12 cellular contexts compared by ENCODE assay signal in genomic region chr7:150875791-150876190, GRCh38. TPM values are rescaled to one million over a fixed set of nuclear protein-coding genes. Genes with fewer than 3 reads are reported as not detected.
DNase-seq lines count a peak whose midpoint lies in the region; ATAC-seq, FAIRE-seq and TF ChIP-seq lines count a peak whose summit lies in the region.
"Had no signal": no experiment of that assay in that cellular context is flagged by ENCODE, and none has a peak within 500 bp of the region (broad histone marks: within the 10 kb centered on the region; RNA-seq: fewer than 3 reads in every experiment).

No MANE protein-coding gene starts in this region.

- WGBS in hepatocyte (ENCODE audit: low lambda C conversion rate, missing lambda C conversion rate): 85% methylated on average over 4 of the region's 4 CpGs

- TF ChIP-seq POLR2A in GM12892 (IDR thresholded peaks at IDR 0.05; ENCODE audit: low read depth, low read length): no peak

- H3K4me2 ChIP-seq in hepatocyte: no peak overlapping the region

- H3K27me3 ChIP-seq in foreskin keratinocyte: no peaks in the 10 kb centered on the region
- no peaks in the 10 kb centered on the region for H3K27me3 ChIP-seq in hepatocyte
- H3K27me3 ChIP-seq: ascending aorta had no signal

- H3K36me3 ChIP-seq in hepatocyte (replicated peaks; ENCODE audit: insufficient read depth, low read depth): no peaks in the 10 kb centered on the region
- H3K36me3 ChIP-seq: ascending aorta had no signal

- no peak overlapping the region for H2AFZ ChIP-seq in hepatocyte

- no peaks in the 10 kb centered on the region for H3K9me2 ChIP-seq in hepatocyte (replicated peaks; ENCODE audit: insufficient read depth)

- TF ChIP-seq CTCF in foreskin keratinocyte (conservative IDR thresholded peaks at IDR 0.05) (peak; percentile 32), hepatocyte (IDR thresholded peaks at IDR 0.05; ENCODE audit: poor library complexity) (no peak)

- H4K20me1 ChIP-seq in hepatocyte (ENCODE audit: insufficient read depth, poor library complexity, severe bottlenecking): no peaks in the 10 kb centered on the region

- peak; percentile 24 for FAIRE-seq in GM12892 (lab: Jason Lieb, UNC)

- peak; percentile 63 for DNase-seq in DMS53 (lab: John Stamatoyannopoulos, UW)
- DNase-seq in DMS53 treated with DMSO at 0.1 percent for 48 hours (lab: John Stamatoyannopoulos, UW; ENCODE audit: unreplicated experiment): no peak
- no peak for DNase-seq in GM12892 (ENCODE audit: insufficient read length)
- peak; percentile 28 for DNase-seq in OCI-M1 (lab: John Stamatoyannopoulos, UW)
- no peak for DNase-seq in foreskin keratinocyte
- no peak for DNase-seq in hepatocyte (ENCODE audit: low spot score)
- DNase-seq in NCI-H446 treated with DMSO at 0.1 percent for 48 hours (lab: John Stamatoyannopoulos, UW): no peak
- DNase-seq in nucleus accumbens (lab: John Stamatoyannopoulos, UW): no peak
- DNase-seq: 8988T, EL, NCI-H524 treated with DMSO at 0.1 percent for 48 hours had no signal

- ATAC-seq in foreskin keratinocyte: peak; percentile 32

- H3K4me3 ChIP-seq in hepatocyte: no peak overlapping the region
- H3K4me3 ChIP-seq: ascending aorta had no signal

- peaks cover 3% of the 10 kb centered on the region for H3K9me3 ChIP-seq in hepatocyte (ENCODE audit: low read depth)

- no peaks in the 10 kb centered on the region for H3K79me2 ChIP-seq in hepatocyte

- H3K4me1 ChIP-seq in foreskin keratinocyte: no peaks in the 10 kb centered on the region
- no peaks in the 10 kb centered on the region for H3K4me1 ChIP-seq in hepatocyte (ENCODE audit: insufficient read depth)
- H3K4me1 ChIP-seq: ascending aorta had no signal

- no peak overlapping the region for H3K27ac ChIP-seq in foreskin keratinocyte
- H3K27ac ChIP-seq in hepatocyte: no peak overlapping the region
- H3K27ac ChIP-seq: ascending aorta had no signal

RNA-seq across cellular contexts. Expression of gene AOC1, which starts 23.5 kb away (rescaled TPM):
- not detected for polyA plus RNA-seq in GM12892 (2012; ENCODE audit: missing spikeins)
- not detected in 2 replicates for total RNA-seq in foreskin keratinocyte
- polyA plus RNA-seq in foreskin keratinocyte: not detected in 2 replicates
- 4.7 and 9.1 TPM in 2 replicates for total RNA-seq in hepatocyte
- 5.9 and 6.6 TPM in 2 replicates for polyA plus RNA-seq in hepatocyte

Comparison
In these comparisons a context has a peak if more than half of its experiments do, and no peak if none do; other contexts are left out.
1. DNase-seq: peak in DMS53 (single experiment) and OCI-M1 (single experiment); none in DMS53 treated with DMSO at 0.1 percent for 48 hours (single experiment), GM12892 (single experiment), foreskin keratinocyte (0 of 2), hepatocyte (single experiment), NCI-H446 treated with DMSO at 0.1 percent for 48 hours (single experiment) and nucleus accumbens (0 of 56).